In genomic region chr11:29984544-29984943, GRCh38 we compare ENCODE assay signal across 28 cellular contexts. TPM values are rescaled to one million over a fixed set of nuclear protein-coding genes. Genes with fewer than 3 reads are reported as not detected.
DNase-seq lines count a peak whose midpoint lies in the region; ATAC-seq and TF ChIP-seq lines count a peak whose summit lies in the region.
"Had no signal": no experiment of that assay in that cellular context is flagged by ENCODE, and none has a peak within 500 bp of the region (broad histone marks: within the 10 kb centered on the region; RNA-seq: fewer than 3 reads in every experiment).

No MANE protein-coding gene starts in this region.

- intact Hi-C loops in Right ventricle myocardium inferior (cut with DNase I) (loop anchor here (10.0 kb wide), 1 partner anchor 450 kb away; no protein-coding TSS in a partner anchor), cardiac septum (cut with DNase I) (no loop called here), right cardiac atrium (cut with DNase I) (no loop called here), PC-3 (cut with micrococcal nuclease) (no loop called here)

- H3K9ac ChIP-seq in PC-3 (ENCODE audit: low read length): no peak overlapping the region
- H3K9ac ChIP-seq: BLaER1 treated with 17β-estradiol and CSF1 and Interleukin-3, amounts not matched to agents 10 nM and 100 nM had no signal

- no peak for TF ChIP-seq CTCF in WERI-Rb-1 (IDR thresholded peaks at IDR 0.05; ENCODE audit: low read depth, low read length)
- no peak for TF ChIP-seq CTCF in PC-3 (conservative IDR thresholded peaks at IDR 0.05; ENCODE audit: low read depth, low read length)
- TF ChIP-seq CTCF in osteocyte (IDR thresholded peaks at IDR 0.05): no peak

- no peak overlapping the region for H3K4me2 ChIP-seq in PC-3 (ENCODE audit: low read length)
- H3K4me2 ChIP-seq: GM23338 had no signal

- 69% methylated on average over 4 of the region's 4 CpGs for WGBS in right cardiac atrium

- POLR2A ChIA-PET in PC-3 (lab: Charles Lee; ENCODE audit: unreplicated experiment): no interaction called here

- H3K27ac ChIP-seq in WERI-Rb-1 (peak overlapping the region; percentile 39), right cardiac atrium (ENCODE audit: low read length) (no peak overlapping the region), PC-3 (ENCODE audit: low read length) (no peak overlapping the region)
- H3K27ac ChIP-seq: BLaER1 treated with 17β-estradiol and CSF1 and Interleukin-3, amounts not matched to agents 10 nM and 100 nM; Peyer's patch had no signal

- H3K27ac Mint-ChIP-seq in osteocyte (ENCODE audit: unreplicated experiment): no peak overlapping the region
- H3K27ac Mint-ChIP-seq: CD8-positive, alpha-beta T cell; GM23338; H9 had no signal

- H3F3A ChIP-seq in PC-3 (ENCODE audit: low read length, unreplicated experiment): no peaks in the 10 kb centered on the region

- no peaks in the 10 kb centered on the region for H3K79me2 ChIP-seq in PC-3 (ENCODE audit: low read length)

- H3K27me3 Mint-ChIP-seq in osteocyte (ENCODE audit: unreplicated experiment): no peaks in the 10 kb centered on the region

- ATAC-seq in Right ventricle myocardium inferior: peak; percentile 69
- peak; percentile 46 to 52 for ATAC-seq in right cardiac atrium
- ATAC-seq in PC-3: no peak
- no peak for ATAC-seq in GM21619 (IDR thresholded peaks at IDR 0.05; ENCODE audit: unreplicated experiment)
- ATAC-seq: CD8-positive, alpha-beta T cell; GM12878; GM23338; SK-N-SH treated with all-trans-retinoic acid at 6 μM for 48 hours had no signal

- BruUV-seq in PC-3 (replicated peaks; lab: Mats Ljungman, UMichigan): no TSS peak

- H3K4me3 Mint-ChIP-seq in osteocyte (ENCODE audit: unreplicated experiment): no peak overlapping the region
- H3K4me3 Mint-ChIP-seq: CD8-positive, alpha-beta T cell; GM23338; H9 had no signal

- no peaks in the 10 kb centered on the region for H3K9me3 ChIP-seq in WERI-Rb-1 (ENCODE audit: severe bottlenecking)
- H3K9me3 ChIP-seq in right cardiac atrium (ENCODE audit: control insufficient read depth, low read length): no peaks in the 10 kb centered on the region
- H3K9me3 ChIP-seq in PC-3 (ENCODE audit: low read length): no peaks in the 10 kb centered on the region
- H3K9me3 ChIP-seq: BLaER1 treated with 17β-estradiol and CSF1 and Interleukin-3, amounts not matched to agents 10 nM and 100 nM; Caco-2; MG63; Peyer's patch had no signal

- H3K4me3 ChIP-seq in WERI-Rb-1 (ENCODE audit: low read depth, low read length) (no peak overlapping the region), right cardiac atrium (ENCODE audit: low read length) (no peak overlapping the region), PC-3 (ENCODE audit: low read length) (no peak overlapping the region)
- H3K4me3 ChIP-seq: BLaER1 treated with 17β-estradiol and CSF1 and Interleukin-3, amounts not matched to agents 10 nM and 100 nM; GM12878; GM23338; MG63; Peyer's patch had no signal

- no peaks in the 10 kb centered on the region for H3K4me1 Mint-ChIP-seq in osteocyte (ENCODE audit: unreplicated experiment)
- H3K4me1 Mint-ChIP-seq: GM23338, H9 had no signal

- no peak overlapping the region for H2AFZ ChIP-seq in PC-3 (ENCODE audit: low read length)
- H2AFZ ChIP-seq: GM23338 had no signal

- H3K27me3 ChIP-seq in WERI-Rb-1 (ENCODE audit: insufficient read depth, low read depth, severe bottlenecking) (no peaks in the 10 kb centered on the region), right cardiac atrium (ENCODE audit: control insufficient read depth, insufficient read depth) (no peaks in the 10 kb centered on the region), PC-3 (ENCODE audit: low read length) (no peaks in the 10 kb centered on the region)
- H3K27me3 ChIP-seq: BLaER1 treated with 17β-estradiol and CSF1 and Interleukin-3, amounts not matched to agents 10 nM and 100 nM; MG63; Peyer's patch had no signal

- DNase-seq in Right ventricle myocardium inferior (ENCODE audit: missing footprints) (no peak), cardiac septum (ENCODE audit: low spot score) (no peak), WERI-Rb-1 (peak; percentile 61), right cardiac atrium (no peak), PC-3 (no peak), osteocyte (ENCODE audit: extremely low spot score, unreplicated experiment) (no peak)
- DNase-seq: Caco-2; CD8-positive, alpha-beta T cell; EL; GDM1; H9; KBM-7; MG63; NCI-H1105 treated with DMSO at 0.1 percent for 48 hours; NCI-H2081 treated with DMSO at 0.1 percent for 48 hours; NCI-H2171; NCI-H345; NCI-H510A treated with DMSO at 0.1 percent for 48 hours; NCI-H774; Peyer's patch had no signal

- H3K4me1 ChIP-seq in right cardiac atrium (ENCODE audit: control insufficient read depth, insufficient read depth, low read length) (no peaks in the 10 kb centered on the region), PC-3 (ENCODE audit: insufficient read depth, low read length) (no peaks in the 10 kb centered on the region)
- H3K4me1 ChIP-seq: Caco-2, Peyer's patch had no signal

- H4K20me1 ChIP-seq in PC-3 (ENCODE audit: low read length): no peaks in the 10 kb centered on the region
- H4K20me1 ChIP-seq: BLaER1 treated with 17β-estradiol and CSF1 and Interleukin-3, amounts not matched to agents 10 nM and 100 nM had no signal

- CTCF ChIA-PET in PC-3 (lab: Charles Lee): no interaction called here

- no peaks in the 10 kb centered on the region for H3K9me2 ChIP-seq in PC-3 (replicated peaks; ENCODE audit: low read length)

- H3K36me3 Mint-ChIP-seq in osteocyte (ENCODE audit: unreplicated experiment): no peaks in the 10 kb centered on the region
- H3K36me3 Mint-ChIP-seq: CD8-positive, alpha-beta T cell had no signal

- no peaks in the 10 kb centered on the region for H3K36me3 ChIP-seq in WERI-Rb-1
- no peaks in the 10 kb centered on the region for H3K36me3 ChIP-seq in PC-3 (ENCODE audit: low read depth, low read length)
- H3K36me3 ChIP-seq: BLaER1 treated with 17β-estradiol and CSF1 and Interleukin-3, amounts not matched to agents 10 nM and 100 nM; MG63; Peyer's patch had no signal

- H3K9me3 Mint-ChIP-seq in osteocyte (ENCODE audit: unreplicated experiment): no peaks in the 10 kb centered on the region
- H3K9me3 Mint-ChIP-seq: GM23338, H9 had no signal

RNA-seq across cellular contexts. Expression of gene KCNA4, which starts 32.3 kb away (rescaled TPM):
- 1.9 TPM for total RNA-seq in Right ventricle myocardium inferior
- 15.6 TPM for total RNA-seq in cardiac septum
- total RNA-seq in right cardiac atrium: 1 to 10 TPM in 3 of 4 donors, under 1 TPM in 1; 0.45 to 2.0 (median 1.6) TPM
- 0.59 TPM for polyA plus RNA-seq in right cardiac atrium
- not detected in 2 replicates for total RNA-seq in PC-3 (2014; rRNA removed)
- not detected in 2 replicates for total RNA-seq in osteocyte
- total RNA-seq: Caco-2; CD8-positive, alpha-beta T cell; GM12878; GM23338; H9; HT1080; OCI-LY7; Peyer's patch had no signal
- polyA plus RNA-seq: AG04450, GM12878, GM23338 had no signal

Comparison
In these comparisons a context has a peak if more than half of its experiments do, and no peak if none do; other contexts are left out.
1. ATAC-seq: peak in Right ventricle myocardium inferior (single experiment) and right cardiac atrium (2 of 2); none in PC-3 (single experiment) and GM21619 (single experiment).